Comparison of ENCODE assay signal across 18 cellular contexts in genomic region chr3:184645304-184645703, GRCh38.
DNase-seq lines count a peak whose midpoint lies in the region; ATAC-seq, FAIRE-seq and TF ChIP-seq lines count a peak whose summit lies in the region.
"Had no signal": no experiment of that assay in that cellular context is flagged by ENCODE, and none has a peak within 500 bp of the region (broad histone marks: within the 10 kb centered on the region; RNA-seq: fewer than 3 reads in every experiment).

No MANE protein-coding gene starts in this region.

- H4K20me1 ChIP-seq in BLaER1 treated with 17β-estradiol and CSF1 and Interleukin-3, amounts not matched to agents 10 nM and 100 nM, result no peaks in the 10 kb centered on the region

- H3K27me3 Mint-ChIP-seq in mesothelial cell of epicardium (ENCODE audit: low read depth), result no peaks in the 10 kb centered on the region
- H3K27me3 Mint-ChIP-seq: activated CD4-positive, alpha-beta T cell treated with anti-CD3 and anti-CD28 coated beads for 36 hours; activated T-cell treated with anti-CD3 and anti-CD28 coated beads, Interleukin-2, amount 50 U/mL, for 24 hours had no signal

- H3K4me3 Mint-ChIP-seq in mesothelial cell of epicardium, result no peak overlapping the region
- H3K4me3 Mint-ChIP-seq: activated CD4-positive, alpha-beta T cell treated with anti-CD3 and anti-CD28 coated beads for 36 hours; activated T-cell treated with anti-CD3 and anti-CD28 coated beads, Interleukin-2, amount 50 U/mL, for 24 hours; stimulated activated effector memory CD8-positive, alpha-beta T cell treated with anti-CD3 and anti-CD28 coated beads, Interleukin-12 subunit alpha, Interleukin-12 subunit beta, amount 100 ng/mL, for 72 hours had no signal

- no peak overlapping the region for H3K9ac ChIP-seq in BLaER1 treated with 17β-estradiol and CSF1 and Interleukin-3, amounts not matched to agents 10 nM and 100 nM

- DNase-seq in NCI-H1105 treated with DMSO at 0.1 percent for 48 hours (lab: John Stamatoyannopoulos, UW) (peak; percentile 17), amniotic epithelial cell (ENCODE audit: low read depth) (peak; percentile 65), lower lobe of right lung (peak; percentile 55), DMS 273 treated with DMSO at 0.1 percent for 48 hours (lab: John Stamatoyannopoulos, UW) (no peak), mesothelial cell of epicardium (ENCODE audit: low spot score in 2 of 2, unreplicated experiment in 2 of 2) (no peak), frontal cortex (ENCODE audit: low spot score in 2 of 2) (no peak)
- no peak for DNase-seq in central memory CD4-positive, alpha-beta T cell
- DNase-seq: activated CD4-positive, alpha-beta T cell treated with anti-CD3 and anti-CD28 coated beads for 36 hours; activated T-cell treated with anti-CD3 and anti-CD28 coated beads, Interleukin-2, amount 50 U/mL, for 24 hours; dorsolateral prefrontal cortex; KG1; NCI-H1930; stimulated activated CD4-positive, alpha-beta T cell treated with anti-CD3 and anti-CD28 coated beads, Interleukin-4, amount 100 ng/mL, for 24 hours; T-helper 1 cell; uterus had no signal

- H3K9me3 Mint-ChIP-seq in mesothelial cell of epicardium, result no peaks in the 10 kb centered on the region
- H3K9me3 Mint-ChIP-seq: activated T-cell treated with anti-CD3 and anti-CD28 coated beads, Interleukin-2, amount 50 U/mL, for 24 hours; stimulated activated effector memory CD8-positive, alpha-beta T cell treated with anti-CD3 and anti-CD28 coated beads, Interleukin-12 subunit alpha, Interleukin-12 subunit beta, amount 100 ng/mL, for 72 hours had no signal

- TF ChIP-seq CTCF in lower lobe of right lung (IDR thresholded peaks at IDR 0.05) (no peak), mesothelial cell of epicardium (IDR thresholded peaks at IDR 0.05; ENCODE audit: unreplicated experiment) (no peak)

- H3K27me3 ChIP-seq in BLaER1 treated with 17β-estradiol and CSF1 and Interleukin-3, amounts not matched to agents 10 nM and 100 nM, result no peaks in the 10 kb centered on the region
- no peaks in the 10 kb centered on the region for H3K27me3 ChIP-seq in lower lobe of right lung (ENCODE audit: low read depth)
- H3K27me3 ChIP-seq: dorsolateral prefrontal cortex, uterus had no signal

- no peak overlapping the region for H3K4me3 ChIP-seq in BLaER1 treated with 17β-estradiol and CSF1 and Interleukin-3, amounts not matched to agents 10 nM and 100 nM
- H3K4me3 ChIP-seq in lower lobe of right lung, result no peak overlapping the region
- H3K4me3 ChIP-seq: dorsolateral prefrontal cortex, GM12878, uterus had no signal

- peaks cover 14 to 62% (median 39%) of the 10 kb centered on the region in 10 experiments for H3K4me1 ChIP-seq in BLaER1 treated with 17β-estradiol and CSF1 and Interleukin-3, amounts not matched to agents 10 nM and 100 nM
- no peaks in the 10 kb centered on the region for H3K4me1 ChIP-seq in lower lobe of right lung
- H3K4me1 ChIP-seq: uterus had no signal

- intact Hi-C loops in lower lobe of right lung (cut with DNase I), result no loop called here

- H3K36me3 ChIP-seq in BLaER1 treated with 17β-estradiol and CSF1 and Interleukin-3, amounts not matched to agents 10 nM and 100 nM, result no peaks in the 10 kb centered on the region
- H3K36me3 ChIP-seq in lower lobe of right lung, result no peaks in the 10 kb centered on the region
- H3K36me3 ChIP-seq: uterus had no signal

- peaks cover 43% of the 10 kb centered on the region for H3K4me1 Mint-ChIP-seq in mesothelial cell of epicardium
- H3K4me1 Mint-ChIP-seq: activated CD4-positive, alpha-beta T cell treated with anti-CD3 and anti-CD28 coated beads for 36 hours; stimulated activated effector memory CD8-positive, alpha-beta T cell treated with anti-CD3 and anti-CD28 coated beads, Interleukin-12 subunit alpha, Interleukin-12 subunit beta, amount 100 ng/mL, for 72 hours had no signal

- peak overlapping the region in 10 of 11 experiments; percentile 15 to 67 (median 62); a peak in 18 of 22 replicates for H3K4me2 ChIP-seq in BLaER1 treated with 17β-estradiol and CSF1 and Interleukin-3, amounts not matched to agents 10 nM and 100 nM

- H3K27ac ChIP-seq in BLaER1 treated with 17β-estradiol and CSF1 and Interleukin-3, amounts not matched to agents 10 nM and 100 nM, result peak overlapping the region in 1 of 11 experiments; percentile 8; a peak in 1 of 22 replicates
- H3K27ac ChIP-seq in lower lobe of right lung, result no peak overlapping the region
- H3K27ac ChIP-seq: dorsolateral prefrontal cortex, uterus had no signal

- FAIRE-seq in frontal cortex (lab: Jason Lieb, UNC), result no peak
- FAIRE-seq: GM12878 had no signal

- peaks cover 0 to 3% (median 0%) of the 10 kb centered on the region in 11 experiments; a peak in 1 of 22 replicates for H3K9me3 ChIP-seq in BLaER1 treated with 17β-estradiol and CSF1 and Interleukin-3, amounts not matched to agents 10 nM and 100 nM (replicated peaks in 1 of 11)
- no peaks in the 10 kb centered on the region for H3K9me3 ChIP-seq in lower lobe of right lung
- H3K9me3 ChIP-seq: uterus had no signal

- no peaks in the 10 kb centered on the region for H3K36me3 Mint-ChIP-seq in mesothelial cell of epicardium
- H3K36me3 Mint-ChIP-seq: stimulated activated effector memory CD8-positive, alpha-beta T cell treated with anti-CD3 and anti-CD28 coated beads, Interleukin-12 subunit alpha, Interleukin-12 subunit beta, amount 100 ng/mL, for 72 hours had no signal

- ATAC-seq in lower lobe of right lung, result peak; percentile 91 to 93
- ATAC-seq: activated CD4-positive, alpha-beta T cell treated with anti-CD3 and anti-CD28 coated beads for 36 hours; GM12878; stimulated activated effector memory CD8-positive, alpha-beta T cell treated with anti-CD3 and anti-CD28 coated beads, Interleukin-12 subunit alpha, Interleukin-12 subunit beta, amount 100 ng/mL, for 72 hours had no signal

- H3K27ac Mint-ChIP-seq in mesothelial cell of epicardium, result no peak overlapping the region
- H3K27ac Mint-ChIP-seq: activated CD4-positive, alpha-beta T cell treated with anti-CD3 and anti-CD28 coated beads for 36 hours; activated T-cell treated with anti-CD3 and anti-CD28 coated beads, Interleukin-2, amount 50 U/mL, for 24 hours; stimulated activated effector memory CD8-positive, alpha-beta T cell treated with anti-CD3 and anti-CD28 coated beads, Interleukin-12 subunit alpha, Interleukin-12 subunit beta, amount 100 ng/mL, for 72 hours had no signal

Comparison
In these comparisons a context has a peak if more than half of its experiments do, and no peak if none do; other contexts are left out.
1. DNase-seq: peak in NCI-H1105 treated with DMSO at 0.1 percent for 48 hours (single experiment), amniotic epithelial cell (single experiment) and lower lobe of right lung (single experiment); none in DMS 273 treated with DMSO at 0.1 percent for 48 hours (single experiment), central memory CD4-positive, alpha-beta T cell (single experiment), mesothelial cell of epicardium (0 of 2) and frontal cortex (0 of 2).